Comparison of ENCODE assay signal across 21 cellular contexts in genomic region chr2:1837458-1837857, GRCh38.
DNase-seq lines count a peak whose midpoint lies in the region; ATAC-seq and TF ChIP-seq lines count a peak whose summit lies in the region.
"Had no signal": no experiment of that assay in that cellular context is flagged by ENCODE, and none has a peak within 500 bp of the region (broad histone marks: within the 10 kb centered on the region; RNA-seq: fewer than 3 reads in every experiment).

No MANE protein-coding gene starts in this region.

- H2BK15ac ChIP-seq in IMR-90 (ENCODE audit: low read depth, low read length): no peak overlapping the region

- DNase-seq in COR-L47 (lab: John Stamatoyannopoulos, UW) (peak; percentile 67), IMR-90 (no peak), NCI-H510A (lab: John Stamatoyannopoulos, UW) (peak; percentile 80), left lobe of liver (ENCODE audit: low spot score) (no peak), MG63 (no peak), NCI-H2171 treated with DMSO at 0.1 percent for 48 hours (lab: John Stamatoyannopoulos, UW) (no peak), RPMI8226 (no peak)
- DNase-seq: activated T-cell treated with anti-CD3 and anti-CD28 coated beads, Interleukin-2, amount 50 U/mL, for 72 hours; CD4-positive, alpha-beta memory T cell; cerebellar nuclear complex; DMS53; effector CD4-positive, alpha-beta T cell; erythroblast; foreskin melanocyte; NCI-H524; SHP77 treated with DMSO at 0.1 percent for 48 hours; stimulated activated CD4-positive, alpha-beta T cell treated with anti-CD3 and anti-CD28 coated beads, Interleukin-4, amount 100 ng/mL, for 1 hour; upper lobe of left lung had no signal

- no peak overlapping the region for H2BK20ac ChIP-seq in IMR-90 (ENCODE audit: low read depth, low read length)

- no peaks in the 10 kb centered on the region; the same call in 1 of the 2 replicates for H3K4me1 ChIP-seq in IMR-90 (ENCODE audit: control insufficient read depth, insufficient read depth, low read length)
- H3K4me1 ChIP-seq: upper lobe of left lung had no signal

- ATAC-seq in IMR-90 (ENCODE audit: low read depth): no peak
- ATAC-seq in left lobe of liver: peak; percentile 56
- ATAC-seq in HG02840 (IDR thresholded peaks at IDR 0.05; ENCODE audit: low FRiP score, unreplicated experiment): no peak
- ATAC-seq: activated T-cell treated with anti-CD3 and anti-CD28 coated beads, Interleukin-2, amount 50 U/mL, for 72 hours; GM12878 had no signal

- H2AK5ac ChIP-seq in IMR-90 (ENCODE audit: low read depth, low read length): no peak overlapping the region

- no peak overlapping the region for H3K4me2 ChIP-seq in IMR-90 (ENCODE audit: low read depth, low read length)

- no peaks in the 10 kb centered on the region for H3K9me1 ChIP-seq in IMR-90 (ENCODE audit: insufficient read depth, low read length)

- no TSS peak for BruUV-seq in IMR-90 (replicated peaks; lab: Mats Ljungman, UMichigan)

- H4K5ac ChIP-seq in IMR-90 (ENCODE audit: low read depth, low read length): no peak overlapping the region

- H3K27me3 ChIP-seq in IMR-90 (ENCODE audit: control insufficient read depth, insufficient read depth, low read length): peaks cover 4% of the 10 kb centered on the region; the same call in 1 of the 2 replicates
- H3K27me3 ChIP-seq in MG63: no peaks in the 10 kb centered on the region
- H3K27me3 ChIP-seq: upper lobe of left lung had no signal

- no peak overlapping the region for H3K27ac ChIP-seq in IMR-90 (ENCODE audit: insufficient read depth, low read length)
- H3K27ac ChIP-seq: GM23248, upper lobe of left lung had no signal

- H4K8ac ChIP-seq in IMR-90 (ENCODE audit: low read depth in 2 of 2, low read length in 2 of 2): no peak overlapping the region

- in situ Hi-C loops in IMR-90 (cut with MboI; ENCODE audit: low sequenced_read_pairs): loop anchor here (25.0 kb wide), 1 partner anchor 900 kb away; no protein-coding TSS in a partner anchor

- dilution Hi-C loops in IMR-90 (cut with HindIII; ENCODE audit: low sequenced_read_pairs, unreplicated experiment): no loop called here

- no peak overlapping the region for H2AK9ac ChIP-seq in IMR-90 (replicated peaks; ENCODE audit: low read depth, low read length, poor library complexity)

- H3K36me3 ChIP-seq in IMR-90 (ENCODE audit: control insufficient read depth, insufficient read depth, low read length) (no peaks in the 10 kb centered on the region), MG63 (no peaks in the 10 kb centered on the region)
- H3K36me3 ChIP-seq: upper lobe of left lung had no signal

- H3K14ac ChIP-seq in IMR-90 (replicated peaks; ENCODE audit: low read depth, low read length): no peak overlapping the region

- no peak overlapping the region for H3K4ac ChIP-seq in IMR-90 (ENCODE audit: low read depth, low read length)

- no peak for TF ChIP-seq RAD21 in IMR-90 (IDR thresholded peaks at IDR 0.05; ENCODE audit: low read length)

- WGBS in IMR-90 (ENCODE audit: extremely low coverage in 2 of 2, insufficient read length in 1 of 2), 2 experiments: 83% methylated on average over 4 of the region's 7 CpGs; no CpG with 5 or more reads in 1 of the 2 experiments

- H3K18ac ChIP-seq in IMR-90 (ENCODE audit: low read depth, low read length): no peak overlapping the region

- H2BK5ac ChIP-seq in IMR-90 (ENCODE audit: low read depth, low read length, poor library complexity, severe bottlenecking): no peak overlapping the region

- H3K9me3 ChIP-seq in IMR-90 (ENCODE audit: control insufficient read depth, insufficient read depth, low read length): no peaks in the 10 kb centered on the region
- no peaks in the 10 kb centered on the region for H3K9me3 ChIP-seq in MG63
- H3K9me3 ChIP-seq: upper lobe of left lung had no signal

- no peak for TF ChIP-seq CTCF in IMR-90 (conservative IDR thresholded peaks at IDR 0.05; ENCODE audit: low read depth, low read length)

- H2AFZ ChIP-seq in IMR-90 (replicated peaks; ENCODE audit: low read length, poor library complexity): peak overlapping the region; percentile 41
- H2AFZ ChIP-seq: GM23248 had no signal

- TF ChIP-seq POLR2A in IMR-90 (IDR thresholded peaks at IDR 0.05; ENCODE audit: low read depth, low read length): no peak

- CTCF ChIA-PET in IMR-90 (lab: Yijun Ruan, JAX): no interaction called here

- no peaks in the 10 kb centered on the region for H4K20me1 ChIP-seq in IMR-90 (ENCODE audit: insufficient read depth, low read length)

- no peaks in the 10 kb centered on the region for H3K79me1 ChIP-seq in IMR-90 (ENCODE audit: low read depth in 1 of 2, low read length in 2 of 2)

- H3K56ac ChIP-seq in IMR-90 (ENCODE audit: extremely low read depth, insufficient read depth, low read length): no peak overlapping the region

- H3K9ac ChIP-seq in IMR-90 (ENCODE audit: low read depth, low read length): no peak overlapping the region
- H3K9ac ChIP-seq: GM23248 had no signal

- H3K4me3 ChIP-seq in IMR-90 (ENCODE audit: insufficient read depth, low read depth, low read length): no peak overlapping the region
- no peak overlapping the region for H3K4me3 ChIP-seq in MG63
- H3K4me3 ChIP-seq: GM12878, GM23248, upper lobe of left lung had no signal

- intact Hi-C loops in IMR-90 (cut with micrococcal nuclease): no loop called here

- no peak overlapping the region for H2BK120ac ChIP-seq in IMR-90 (ENCODE audit: low read depth, low read length)

- H3K23ac ChIP-seq in IMR-90 (ENCODE audit: low read depth, low read length): no peak overlapping the region

- POLR2A ChIA-PET in IMR-90 (lab: Charles Lee; ENCODE audit: unreplicated experiment): no interaction called here

- H4K91ac ChIP-seq in IMR-90 (ENCODE audit: insufficient read depth, low read depth, low read length): no peak overlapping the region

TF ChIP-seq in IMR-90, 13 proteins besides CTCF, POLR2A, EP300 and RAD21:
- TF ChIP-seq MXI1 (IDR thresholded peaks at IDR 0.05; ENCODE audit: borderline replicate concordance, low read depth, low read length) (no peak), MAFK (IDR thresholded peaks at IDR 0.05; ENCODE audit: low read depth, low read length) (no peak), BHLHE40 (IDR thresholded peaks at IDR 0.05; ENCODE audit: low read depth, low read length) (no peak), MAZ (IDR thresholded peaks at IDR 0.05; ENCODE audit: borderline replicate concordance, low read depth, low read length) (no peak), FOS (IDR thresholded peaks at IDR 0.05; ENCODE audit: low read depth, low read length) (no peak), SMC3 (IDR thresholded peaks at IDR 0.05; ENCODE audit: low read depth, low read length) (no peak), NFE2L2 (IDR thresholded peaks at IDR 0.05; ENCODE audit: low read depth, low read length) (no peak), CEBPB (IDR thresholded peaks at IDR 0.05; ENCODE audit: low read depth, low read length) (no peak), RCOR1 (IDR thresholded peaks at IDR 0.05; ENCODE audit: insufficient replicate concordance, low read length) (no peak), RFX5 (IDR thresholded peaks at IDR 0.05; ENCODE audit: low read depth, low read length) (no peak), CHD1 (IDR thresholded peaks at IDR 0.05; ENCODE audit: low read depth, low read length) (no peak)
- TF ChIP-seq, protein P1, sequence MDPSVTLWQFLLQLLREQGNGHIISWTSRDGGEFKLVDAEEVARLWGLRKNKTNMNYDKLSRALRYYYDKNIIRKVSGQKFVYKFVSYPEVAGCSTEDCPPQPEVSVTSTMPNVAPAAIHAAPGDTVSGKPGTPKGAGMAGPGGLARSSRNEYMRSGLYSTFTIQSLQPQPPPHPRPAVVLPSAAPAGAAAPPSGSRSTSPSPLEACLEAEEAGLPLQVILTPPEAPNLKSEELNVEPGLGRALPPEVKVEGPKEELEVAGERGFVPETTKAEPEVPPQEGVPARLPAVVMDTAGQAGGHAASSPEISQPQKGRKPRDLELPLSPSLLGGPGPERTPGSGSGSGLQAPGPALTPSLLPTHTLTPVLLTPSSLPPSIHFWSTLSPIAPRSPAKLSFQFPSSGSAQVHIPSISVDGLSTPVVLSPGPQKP (IDR thresholded peaks at IDR 0.05; ENCODE audit: borderline replicate concordance, low read depth, low read length): no peak
- TF ChIP-seq, protein P2, sequence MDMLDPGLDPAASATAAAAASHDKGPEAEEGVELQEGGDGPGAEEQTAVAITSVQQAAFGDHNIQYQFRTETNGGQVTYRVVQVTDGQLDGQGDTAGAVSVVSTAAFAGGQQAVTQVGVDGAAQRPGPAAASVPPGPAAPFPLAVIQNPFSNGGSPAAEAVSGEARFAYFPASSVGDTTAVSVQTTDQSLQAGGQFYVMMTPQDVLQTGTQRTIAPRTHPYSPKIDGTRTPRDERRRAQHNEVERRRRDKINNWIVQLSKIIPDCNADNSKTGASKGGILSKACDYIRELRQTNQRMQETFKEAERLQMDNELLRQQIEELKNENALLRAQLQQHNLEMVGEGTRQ (IDR thresholded peaks at IDR 0.05; ENCODE audit: low read depth, low read length): no peak

Comparison
In these comparisons a context has a peak if more than half of its experiments do, and no peak if none do; other contexts are left out.
1. DNase-seq: peak in COR-L47 (single experiment) and NCI-H510A (single experiment); none in IMR-90 (single experiment), left lobe of liver (single experiment), MG63 (single experiment), NCI-H2171 treated with DMSO at 0.1 percent for 48 hours (single experiment) and RPMI8226 (single experiment).